In genomic region chr15:69324031-69324430, GRCh38 we compare ENCODE assay signal across 25 cellular contexts. TPM values are rescaled to one million over a fixed set of nuclear protein-coding genes. Genes with fewer than 3 reads are reported as not detected.
DNase-seq lines count a peak whose midpoint lies in the region; ATAC-seq and TF ChIP-seq lines count a peak whose summit lies in the region.
"Had no signal": no experiment of that assay in that cellular context is flagged by ENCODE, and none has a peak within 500 bp of the region (broad histone marks: within the 10 kb centered on the region; RNA-seq: fewer than 3 reads in every experiment).

No MANE protein-coding gene starts in this region.

- no peaks in the 10 kb centered on the region for H3K36me3 ChIP-seq in GM23248 (ENCODE audit: low read depth)
- no peaks in the 10 kb centered on the region for H3K36me3 ChIP-seq in adipocyte (ENCODE audit: control insufficient read depth, insufficient read depth, low read length, severe bottlenecking)
- H3K36me3 ChIP-seq: SJSA1, uterus had no signal

- DNase-seq in AG10803 (ENCODE audit: low read depth) (peak; percentile 45), GM23248 (peak; percentile 10), adipocyte (ENCODE audit: low read depth) (peak; percentile 44), left kidney (ENCODE audit: low read depth, low spot score) (peak; percentile 49), putamen (ENCODE audit: low spot score) (no peak), posterior vena cava (ENCODE audit: low spot score) (no peak)
- DNase-seq in stimulated activated CD4-positive, alpha-beta T cell treated with anti-CD3 and anti-CD28 coated beads, Interleukin-2, amount 100 ng/mL, for 24 hours, result no peak
- DNase-seq: activated CD4-positive, alpha-beta T cell treated with anti-CD3 and anti-CD28 coated beads, Interleukin-2, amount 50 U/mL, for 4 hours; activated CD4-positive, CD25-positive, alpha-beta regulatory T cell; activated naive CD4-positive, alpha-beta T cell treated with Interleukin-2 at 50 U/mL for 16 hours; activated T-cell treated with anti-CD3 and anti-CD28 coated beads, Interleukin-2, amount 50 U/mL, for 72 hours; amygdala; foreskin melanocyte; H7; NCI-H526 treated with DMSO at 0.1 percent for 48 hours; stimulated activated CD4-positive, alpha-beta T cell treated with anti-CD3 and anti-CD28 coated beads, Interleukin-15, amount 100 ng/mL, for 24 hours; stimulated activated naive CD8-positive, alpha-beta T cell treated with anti-CD3 and anti-CD28 coated beads, Interleukin-15, Interleukin-2, amounts not matched to agents 100 U/mL and 50 U/mL, for 24 hours; T-helper 1 cell; testis; uterus had no signal

- no peak overlapping the region for H2AFZ ChIP-seq in GM23248

- H3K4me1 ChIP-seq in GM23248 (ENCODE audit: insufficient read depth), result no peaks in the 10 kb centered on the region
- H3K4me1 ChIP-seq in adipocyte (ENCODE audit: control insufficient read depth, insufficient read depth, low read length), result no peaks in the 10 kb centered on the region
- H3K4me1 ChIP-seq: testis, uterus had no signal

- no peak overlapping the region for H3K4me3 ChIP-seq in AG10803 (ENCODE audit: low read length)
- H3K4me3 ChIP-seq in GM23248, result no peak overlapping the region
- H3K4me3 ChIP-seq in adipocyte (ENCODE audit: low read length), result no peak overlapping the region
- H3K4me3 ChIP-seq: coronary artery, SJSA1, testis, uterus had no signal

- ATAC-seq in GM19023 (IDR thresholded peaks at IDR 0.05; ENCODE audit: unreplicated experiment), result no peak
- ATAC-seq: activated T-cell treated with anti-CD3 and anti-CD28 coated beads, Interleukin-2, amount 50 U/mL, for 72 hours; esophagus mucosa; stimulated activated naive CD8-positive, alpha-beta T cell treated with anti-CD3 and anti-CD28 coated beads, Interleukin-15, Interleukin-2, amounts not matched to agents 100 U/mL and 50 U/mL, for 24 hours had no signal

- WGBS in GM23248 (ENCODE audit: low coverage in 1 of 2, low lambda C conversion rate in 2 of 2, missing lambda C conversion rate in 2 of 2), 2 experiments, result 7 to 11% methylated on average over 2 of the region's 2 CpGs

- in situ Hi-C loops in GM23248 (cut with MboI), result no loop called here

- no peaks in the 10 kb centered on the region for H3F3A ChIP-seq in GM23248 (ENCODE audit: insufficient read depth)

- intact Hi-C loops in posterior vena cava (cut with DNase I), result loop anchor here in 1 of 2 donors (5.0 kb wide), 1 partner anchor 1528 kb away; the partner anchor contains the start of gene LARP6

- no peaks in the 10 kb centered on the region for H4K20me1 ChIP-seq in GM23248 (ENCODE audit: insufficient read depth)

- H3K27ac ChIP-seq in GM23248, result no peak overlapping the region
- H3K27ac ChIP-seq: coronary artery, SJSA1, testis, uterus had no signal

- H3K9me3 ChIP-seq in GM23248 (ENCODE audit: low read depth) (no peaks in the 10 kb centered on the region), adipocyte (ENCODE audit: control insufficient read depth, low read length) (no peaks in the 10 kb centered on the region)
- H3K9me3 ChIP-seq: SJSA1, testis, uterus had no signal

- H3K27me3 ChIP-seq in GM23248 (replicated peaks; ENCODE audit: insufficient read depth) (no peaks in the 10 kb centered on the region), adipocyte (replicated peaks; ENCODE audit: control insufficient read depth, insufficient read depth, low read length) (no peaks in the 10 kb centered on the region)
- H3K27me3 ChIP-seq: SJSA1, testis, uterus had no signal

- H3K9me2 ChIP-seq in GM23248 (ENCODE audit: insufficient read depth), result no peaks in the 10 kb centered on the region

- H3K9ac ChIP-seq in GM23248 (no peak overlapping the region), adipocyte (ENCODE audit: low read length) (no peak overlapping the region)

- TF ChIP-seq CTCF in AG10803 (conservative IDR thresholded peaks at IDR 0.05; ENCODE audit: low read length), result no peak

- H3K79me2 ChIP-seq in GM23248 (ENCODE audit: insufficient read depth), result no peaks in the 10 kb centered on the region

- no peak overlapping the region for H3K4me2 ChIP-seq in GM23248 (ENCODE audit: unreplicated experiment)

RNA-seq across cellular contexts. Expression of gene PAQR5, which starts 25.3 kb away (rescaled TPM):
- total RNA-seq in GM23248 (2014; rRNA removed; shearing (Covaris generic)), result 3.8 and 4.6 TPM in 2 replicates
- 5.5 and 5.7 TPM in 2 replicates for polyA plus RNA-seq in GM23248 (2016; fragmentation: Nextera tagmentation; extraction: Ambion mirVana)
- 1 to 10 TPM in 1 of 2 donors, under 1 TPM in 1; 0.29 to 1.2 TPM for total RNA-seq in posterior vena cava
- total RNA-seq: lung microvascular endothelial cell had no signal

Comparison
In these comparisons a context has a peak if more than half of its experiments do, and no peak if none do; other contexts are left out.
1. DNase-seq: peak in AG10803 (single experiment), GM23248 (single experiment), adipocyte (single experiment) and left kidney (single experiment); none in putamen (single experiment), stimulated activated CD4-positive, alpha-beta T cell treated with anti-CD3 and anti-CD28 coated beads, Interleukin-2, amount 100 ng/mL, for 24 hours (0 of 2) and posterior vena cava (single experiment).